12 cellular contexts compared by ENCODE assay signal in the genomic region with DNA sequence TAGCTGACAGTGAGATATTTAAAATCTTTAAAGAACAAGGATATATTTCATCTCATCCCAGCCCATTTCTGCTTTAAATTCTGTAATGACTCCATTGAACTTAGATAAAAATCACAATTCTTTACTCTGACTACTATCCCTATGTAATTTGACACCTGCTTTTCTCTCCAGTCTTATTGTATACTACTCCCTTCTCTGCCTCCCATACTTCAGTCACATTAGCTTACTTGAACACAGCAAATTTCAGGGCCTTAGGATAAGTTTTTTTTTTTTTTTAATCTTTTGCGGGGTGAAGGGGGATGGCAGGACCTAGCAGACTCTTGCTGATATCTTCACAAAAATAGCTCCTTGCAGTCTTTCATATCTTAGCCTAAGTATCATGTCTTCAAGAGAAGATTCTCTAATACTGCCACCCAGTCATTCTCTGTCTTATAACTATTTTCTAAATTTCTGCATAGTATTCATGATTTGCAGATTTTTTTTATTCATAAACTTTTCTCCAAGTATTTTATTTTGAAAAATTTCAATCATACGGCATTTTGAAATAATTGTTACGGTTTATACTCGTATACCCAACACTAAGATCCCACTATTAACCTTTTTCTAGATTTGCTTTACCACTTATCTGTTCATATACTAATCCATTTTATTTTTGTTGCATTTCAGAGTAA.
"Had no signal": no experiment of that assay in that cellular context is flagged by ENCODE, and none has a peak within 500 bp of the region (broad histone marks: within the 10 kb centered on the region; RNA-seq: fewer than 3 reads in every experiment).

No MANE protein-coding gene starts in this region.

- H3K4me3 Mint-ChIP-seq: activated naive CD8-positive, alpha-beta T cell; activated T-cell treated with anti-CD3 and anti-CD28 coated beads, Interleukin-2, amount 50 U/mL, for 4 hours; naive thymus-derived CD4-positive, alpha-beta T cell had no signal

- H3K27me3 ChIP-seq: neutrophil, transverse colon had no signal

- H3K27me3 Mint-ChIP-seq: naive thymus-derived CD4-positive, alpha-beta T cell had no signal

- H3K9me3 Mint-ChIP-seq: activated T-cell treated with anti-CD3 and anti-CD28 coated beads, Interleukin-2, amount 50 U/mL, for 4 hours; naive thymus-derived CD4-positive, alpha-beta T cell had no signal

- H3K36me3 ChIP-seq: neutrophil had no signal

- DNase-seq: activated gamma-delta T cell; activated T-cell treated with anti-CD3 and anti-CD28 coated beads, Interleukin-2, amount 50 U/mL, for 4 hours; dermis blood vessel endothelial cell; glutamatergic neuron; left colon; naive thymus-derived CD4-positive, alpha-beta T cell; small intestine; T-helper 2 cell; transverse colon had no signal

- H3K27ac ChIP-seq: neutrophil, transverse colon had no signal

- H3K9me3 ChIP-seq: neutrophil, transverse colon had no signal

- H3K4me3 ChIP-seq: transverse colon had no signal

- H3K27ac Mint-ChIP-seq: activated naive CD8-positive, alpha-beta T cell; naive thymus-derived CD4-positive, alpha-beta T cell had no signal

- ATAC-seq: activated T-cell treated with anti-CD3 and anti-CD28 coated beads, Interleukin-2, amount 50 U/mL, for 4 hours; esophagus mucosa; left colon; naive thymus-derived CD4-positive, alpha-beta T cell had no signal
